Comparison of ENCODE assay signal across 25 cellular contexts in genomic region chr1:145949219-145949618, GRCh38. TPM values are rescaled to one million over a fixed set of nuclear protein-coding genes. Genes with fewer than 3 reads are reported as not detected.
DNase-seq lines count a peak whose midpoint lies in the region; ATAC-seq lines count a peak whose summit lies in the region.
"Had no signal": no experiment of that assay in that cellular context is flagged by ENCODE, and none has a peak within 500 bp of the region (broad histone marks: within the 10 kb centered on the region; RNA-seq: fewer than 3 reads in every experiment).

No MANE protein-coding gene starts in this region.

- peaks cover 31% of the 10 kb centered on the region for H3K36me3 ChIP-seq in CD4-positive, CD25-positive, alpha-beta regulatory T cell (ENCODE audit: control insufficient read depth, insufficient read depth, low read length)
- H3K36me3 ChIP-seq: ovary had no signal

- no peaks in the 10 kb centered on the region for H3K9me3 ChIP-seq in CD4-positive, CD25-positive, alpha-beta regulatory T cell (ENCODE audit: control insufficient read depth in 2 of 2, low read length in 2 of 2)
- H3K9me3 ChIP-seq: gastroesophageal sphincter, ovary had no signal

- peaks cover 25 to 63% (median 45%) of the 10 kb centered on the region in 4 donors for H3K4me1 Mint-ChIP-seq in CD4-positive, CD25-positive, alpha-beta regulatory T cell
- H3K4me1 Mint-ChIP-seq in effector memory CD8-positive, alpha-beta T cell (ENCODE audit: low read depth in 2 of 2), result peaks cover 31 to 39% of the 10 kb centered on the region in 2 donors
- H3K4me1 Mint-ChIP-seq in naive thymus-derived CD8-positive, alpha-beta T cell, result peaks cover 14 to 64% (median 54%) of the 10 kb centered on the region in 4 donors

- H3K4me3 ChIP-seq in CD4-positive, CD25-positive, alpha-beta regulatory T cell (ENCODE audit: low read depth, low read length), result no peak overlapping the region
- H3K4me3 ChIP-seq: gastroesophageal sphincter, ovary had no signal

- no peaks in the 10 kb centered on the region for H3K9me3 Mint-ChIP-seq in CD4-positive, CD25-positive, alpha-beta regulatory T cell
- H3K9me3 Mint-ChIP-seq in effector memory CD8-positive, alpha-beta T cell, result no peaks in the 10 kb centered on the region
- H3K9me3 Mint-ChIP-seq in naive thymus-derived CD8-positive, alpha-beta T cell, result no peaks in the 10 kb centered on the region
- H3K9me3 Mint-ChIP-seq: activated naive CD8-positive, alpha-beta T cell treated with anti-CD3 and anti-CD28 coated beads, Interleukin-2, amount 10 ng/mL, durations not matched to agents 7 days and 5 days; activated T-helper 1 cell treated with anti-CD3 and anti-CD28 coated beads, Interleukin-12 subunit alpha, Interleukin-12 subunit beta, Interleukin-2, Interleukin-4 antibody, amounts not matched to agents 30 ng/mL and 10 ng/mL and 1 ng/mL, durations not matched to agents 14 hours and 24 hours and 36 hours; dendritic cell treated with granulocyte-macrophage colony-stimulating factor and Interleukin-4, amounts not matched to agents 40 ng/mL and 50 ng/mL, for 4 days; H9; stimulated activated naive B cell treated with anti-CD40 and anti-IgM and Interleukin-4, amounts not matched to agents 10 μg/mL and 1 μg/mL and 100 μg/mL, for 72 hours; T-helper 2 cell treated with Interferon-gamma antibody and Interleukin-4, amounts not matched to agents 5 μg/mL and 100 μg/mL, for 36 hours had no signal

- peaks cover 24% of the 10 kb centered on the region for H3K36me3 Mint-ChIP-seq in CD4-positive, CD25-positive, alpha-beta regulatory T cell
- H3K36me3 Mint-ChIP-seq in effector memory CD8-positive, alpha-beta T cell (ENCODE audit: insufficient read depth), result peaks cover 26% of the 10 kb centered on the region
- H3K36me3 Mint-ChIP-seq in naive thymus-derived CD8-positive, alpha-beta T cell, result peaks cover 0 to 74% (median 3%) of the 10 kb centered on the region in 3 donors

- H3K27ac ChIP-seq in CD4-positive, CD25-positive, alpha-beta regulatory T cell (ENCODE audit: insufficient read depth, low read length, poor library complexity, severe bottlenecking), result no peak overlapping the region
- H3K27ac ChIP-seq: brain microvascular endothelial cell, ovary had no signal

- H3K27ac Mint-ChIP-seq in CD4-positive, CD25-positive, alpha-beta regulatory T cell, result peak overlapping the region in 2 of 3 donors; percentile 0 to 68
- peak overlapping the region; percentile 6 to 45 for H3K27ac Mint-ChIP-seq in effector memory CD8-positive, alpha-beta T cell
- peak overlapping the region in 9 of 10 donors; percentile 3 to 75 (median 36) for H3K27ac Mint-ChIP-seq in naive thymus-derived CD8-positive, alpha-beta T cell
- H3K27ac Mint-ChIP-seq: activated naive CD8-positive, alpha-beta T cell treated with anti-CD3 and anti-CD28 coated beads, Interleukin-2, amount 10 ng/mL, durations not matched to agents 7 days and 5 days; activated T-helper 1 cell treated with anti-CD3 and anti-CD28 coated beads, Interleukin-12 subunit alpha, Interleukin-12 subunit beta, Interleukin-2, Interleukin-4 antibody, amounts not matched to agents 30 ng/mL and 10 ng/mL and 1 ng/mL, durations not matched to agents 14 hours and 24 hours and 36 hours; dendritic cell treated with granulocyte-macrophage colony-stimulating factor and Interleukin-4, amounts not matched to agents 40 ng/mL and 50 ng/mL, for 4 days; H9; stimulated activated naive B cell treated with anti-CD40 and anti-IgM and Interleukin-4, amounts not matched to agents 10 μg/mL and 1 μg/mL and 100 μg/mL, for 72 hours; T-helper 2 cell treated with Interferon-gamma antibody and Interleukin-4, amounts not matched to agents 5 μg/mL and 100 μg/mL, for 36 hours had no signal

- no peak for DNase-seq in CD4-positive, CD25-positive, alpha-beta regulatory T cell
- peak; percentile 10 for DNase-seq in G401 (ENCODE audit: low spot score)
- DNase-seq in effector memory CD8-positive, alpha-beta T cell, result no peak
- no peak for DNase-seq in naive thymus-derived CD8-positive, alpha-beta T cell
- no peak for DNase-seq in OCI-M2 (lab: John Stamatoyannopoulos, UW; ENCODE audit: unreplicated experiment)
- DNase-seq in SIG-M5 (lab: John Stamatoyannopoulos, UW), result no peak
- DNase-seq: activated CD4-positive, CD25-positive, alpha-beta regulatory T cell; activated CD8-positive, alpha-beta memory T cell treated with anti-CD3 and anti-CD28 coated beads for 24 hours; activated naive CD8-positive, alpha-beta T cell treated with anti-CD3 and anti-CD28 coated beads, Interleukin-2, amount 10 ng/mL, durations not matched to agents 7 days and 5 days; brain microvascular endothelial cell; DND-41; H9; KBM-7; mammary epithelial cell; NCI-H2227 treated with DMSO at 0.1 percent for 48 hours; NCI-H774; ovary; PC-3; stimulated activated naive B cell treated with anti-CD40 and anti-IgM and Interleukin-4, amounts not matched to agents 10 μg/mL and 1 μg/mL and 100 μg/mL, for 72 hours had no signal

- peak overlapping the region in 1 of 4 donors; percentile 22 for H3K4me3 Mint-ChIP-seq in CD4-positive, CD25-positive, alpha-beta regulatory T cell
- no peak overlapping the region for H3K4me3 Mint-ChIP-seq in effector memory CD8-positive, alpha-beta T cell
- H3K4me3 Mint-ChIP-seq in naive thymus-derived CD8-positive, alpha-beta T cell, result no peak overlapping the region
- H3K4me3 Mint-ChIP-seq: activated naive CD8-positive, alpha-beta T cell treated with anti-CD3 and anti-CD28 coated beads, Interleukin-2, amount 10 ng/mL, durations not matched to agents 7 days and 5 days; activated T-helper 1 cell treated with anti-CD3 and anti-CD28 coated beads, Interleukin-12 subunit alpha, Interleukin-12 subunit beta, Interleukin-2, Interleukin-4 antibody, amounts not matched to agents 30 ng/mL and 10 ng/mL and 1 ng/mL, durations not matched to agents 14 hours and 24 hours and 36 hours; dendritic cell treated with granulocyte-macrophage colony-stimulating factor and Interleukin-4, amounts not matched to agents 40 ng/mL and 50 ng/mL, for 4 days; H9; stimulated activated naive B cell treated with anti-CD40 and anti-IgM and Interleukin-4, amounts not matched to agents 10 μg/mL and 1 μg/mL and 100 μg/mL, for 72 hours; T-helper 2 cell treated with Interferon-gamma antibody and Interleukin-4, amounts not matched to agents 5 μg/mL and 100 μg/mL, for 36 hours had no signal

- no peaks in the 10 kb centered on the region for H3K27me3 Mint-ChIP-seq in CD4-positive, CD25-positive, alpha-beta regulatory T cell
- H3K27me3 Mint-ChIP-seq in effector memory CD8-positive, alpha-beta T cell, result no peaks in the 10 kb centered on the region
- H3K27me3 Mint-ChIP-seq in naive thymus-derived CD8-positive, alpha-beta T cell, result no peaks in the 10 kb centered on the region
- H3K27me3 Mint-ChIP-seq: activated naive CD8-positive, alpha-beta T cell treated with anti-CD3 and anti-CD28 coated beads, Interleukin-2, amount 10 ng/mL, durations not matched to agents 7 days and 5 days; dendritic cell treated with granulocyte-macrophage colony-stimulating factor and Interleukin-4, amounts not matched to agents 40 ng/mL and 50 ng/mL, for 4 days; stimulated activated naive B cell treated with anti-CD40 and anti-IgM and Interleukin-4, amounts not matched to agents 10 μg/mL and 1 μg/mL and 100 μg/mL, for 72 hours had no signal

- POLR2A ChIA-PET in naive thymus-derived CD8-positive, alpha-beta T cell (lab: Charles Lee), result interaction anchor here (0.7 to 1.3 kb wide), 3 partner anchors 9 to 22 kb away, joined by 3 read pairs; partner anchors contain the start of gene RBM8A

- H3K27me3 ChIP-seq in CD4-positive, CD25-positive, alpha-beta regulatory T cell (ENCODE audit: control insufficient read depth, insufficient read depth, low read length), result no peaks in the 10 kb centered on the region
- H3K27me3 ChIP-seq: brain microvascular endothelial cell, gastroesophageal sphincter, ovary had no signal

- in situ Hi-C loops in G401 (cut with HindIII; ENCODE audit: low sequenced_read_pairs), result no loop called here

- H3K4me1 ChIP-seq in CD4-positive, CD25-positive, alpha-beta regulatory T cell (ENCODE audit: control insufficient read depth, insufficient read depth, low read length, poor library complexity, severe bottlenecking), result peaks cover 17% of the 10 kb centered on the region

- ATAC-seq in CD4-positive, CD25-positive, alpha-beta regulatory T cell (ENCODE audit: low read depth in 2 of 2), result no peak
- ATAC-seq in effector memory CD8-positive, alpha-beta T cell (replicated peaks), result no peak
- ATAC-seq in naive thymus-derived CD8-positive, alpha-beta T cell, result no peak
- ATAC-seq in GM21825 (IDR thresholded peaks at IDR 0.05; ENCODE audit: unreplicated experiment), result no peak
- ATAC-seq: gastroesophageal sphincter; PC-3; sciatic nerve; stimulated activated naive B cell treated with anti-CD40 and anti-IgM and Interleukin-4, amounts not matched to agents 10 μg/mL and 1 μg/mL and 100 μg/mL, for 72 hours had no signal

RNA-seq across cellular contexts. Expression of gene LIX1L, which starts 8.6 kb away (rescaled TPM):
- 36.2 TPM for total RNA-seq in CD4-positive, CD25-positive, alpha-beta regulatory T cell
- 10 to 100 TPM; 21.7 to 26.9 (median 25.9) TPM for polyA plus RNA-seq in CD4-positive, CD25-positive, alpha-beta regulatory T cell
- total RNA-seq in G401 (2014; rRNA removed; shearing (Covaris generic)), result 31.7 and 32.1 TPM in 2 replicates
- 10 to 100 TPM; 54.6 to 59.4 TPM for total RNA-seq in naive thymus-derived CD8-positive, alpha-beta T cell
- 10 to 100 TPM; 26.3 to 31.7 (median 29.3) TPM for polyA plus RNA-seq in naive thymus-derived CD8-positive, alpha-beta T cell

RNA-seq across cellular contexts. Expression of gene ANKRD34A, which starts 15.2 kb away (rescaled TPM):
- 1.6 TPM for total RNA-seq in CD4-positive, CD25-positive, alpha-beta regulatory T cell
- polyA plus RNA-seq in CD4-positive, CD25-positive, alpha-beta regulatory T cell, result under 1 TPM; 0.07 to 0.45 (median 0.31) TPM
- total RNA-seq in G401 (2014; rRNA removed; shearing (Covaris generic)), result 2.5 and 16.1 TPM in 2 replicates
- total RNA-seq in naive thymus-derived CD8-positive, alpha-beta T cell, result 1 to 10 TPM in 1 of 2 experiments, under 1 TPM in 1; 0.96 to 1.6 TPM
- under 1 TPM; 0.12 to 0.38 (median 0.25) TPM for polyA plus RNA-seq in naive thymus-derived CD8-positive, alpha-beta T cell

RNA-seq across cellular contexts. Expression of gene POLR3GL, which starts 15.3 kb away (rescaled TPM):
- total RNA-seq in CD4-positive, CD25-positive, alpha-beta regulatory T cell, result 30.8 TPM
- 100 to 1,000 TPM; 103 to 129 (median 109) TPM for polyA plus RNA-seq in CD4-positive, CD25-positive, alpha-beta regulatory T cell
- 13.4 and 13.5 TPM in 2 replicates for total RNA-seq in G401 (2014; rRNA removed; shearing (Covaris generic))
- 10 to 100 TPM; 32.5 to 34.4 TPM for total RNA-seq in naive thymus-derived CD8-positive, alpha-beta T cell
- 100 to 1,000 TPM in 1 of 3 donors, 10 to 100 TPM in 2; 98.4 to 101 (median 98.6) TPM for polyA plus RNA-seq in naive thymus-derived CD8-positive, alpha-beta T cell

RNA-seq across cellular contexts. Expression of gene RBM8A, which starts 21.9 kb away (rescaled TPM):
- total RNA-seq in CD4-positive, CD25-positive, alpha-beta regulatory T cell, result 143 TPM
- polyA plus RNA-seq in CD4-positive, CD25-positive, alpha-beta regulatory T cell, result 100 to 1,000 TPM; 143 to 176 (median 154) TPM
- 86.0 and 117 TPM in 2 replicates for total RNA-seq in G401 (2014; rRNA removed; shearing (Covaris generic))
- 100 to 1,000 TPM; 135 to 138 TPM for total RNA-seq in naive thymus-derived CD8-positive, alpha-beta T cell
- polyA plus RNA-seq in naive thymus-derived CD8-positive, alpha-beta T cell, result 100 to 1,000 TPM; 127 to 191 (median 148) TPM

RNA-seq across cellular contexts. Expression of gene PEX11B, which starts 30.7 kb away (rescaled TPM):
- total RNA-seq in CD4-positive, CD25-positive, alpha-beta regulatory T cell, result 14.2 TPM
- 10 to 100 TPM; 50.4 to 71.8 (median 64.5) TPM for polyA plus RNA-seq in CD4-positive, CD25-positive, alpha-beta regulatory T cell
- total RNA-seq in G401 (2014; rRNA removed; shearing (Covaris generic)), result 18.2 and 31.9 TPM in 2 replicates
- total RNA-seq in naive thymus-derived CD8-positive, alpha-beta T cell, result 10 to 100 TPM; 37.5 to 39.7 TPM
- polyA plus RNA-seq in naive thymus-derived CD8-positive, alpha-beta T cell, result 10 to 100 TPM; 35.3 to 50.3 (median 44.0) TPM
